ENCODE assay signal across 1 cellular context in genomic region chr1:161020573-161021167, GRCh38.
TF ChIP-seq lines count a peak whose summit lies in the region.

Gene F11R (minus strand): TSS chr1:161021152. CDS start chr1:161021073, 79 bp downstream.

TF ChIP-seq in K562, 482 proteins besides CTCF, POLR2A, EP300 and RAD21 (continued from another document and continues in another):
- TF ChIP-seq, protein P1, sequence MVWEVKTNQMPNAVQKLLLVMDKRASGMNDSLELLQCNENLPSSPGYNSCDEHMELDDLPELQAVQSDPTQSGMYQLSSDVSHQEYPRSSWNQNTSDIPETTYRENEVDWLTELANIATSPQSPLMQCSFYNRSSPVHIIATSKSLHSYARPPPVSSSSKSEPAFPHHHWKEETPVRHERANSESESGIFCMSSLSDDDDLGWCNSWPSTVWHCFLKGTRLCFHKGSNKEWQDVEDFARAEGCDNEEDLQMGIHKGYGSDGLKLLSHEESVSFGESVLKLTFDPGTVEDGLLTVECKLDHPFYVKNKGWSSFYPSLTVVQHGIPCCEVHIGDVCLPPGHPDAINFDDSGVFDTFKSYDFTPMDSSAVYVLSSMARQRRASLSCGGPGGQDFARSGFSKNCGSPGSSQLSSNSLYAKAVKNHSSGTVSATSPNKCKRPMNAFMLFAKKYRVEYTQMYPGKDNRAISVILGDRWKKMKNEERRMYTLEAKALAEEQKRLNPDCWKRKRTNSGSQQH (CRISPR knock-in tag; IDR thresholded peaks at IDR 0.05), result no peak
- TF ChIP-seq TCF3 (CRISPR knock-in tag; IDR thresholded peaks at IDR 0.05) (peak; percentile 90), RCOR1 (IDR thresholded peaks at IDR 0.05; ENCODE audit: borderline replicate concordance in 1 of 2, low read depth in 2 of 2, low read length in 2 of 2) (peak in 1 of 2 experiments; percentile 79; a peak in 3 of 4 replicates), LCOR (CRISPR knock-in tag; IDR thresholded peaks at IDR 0.05) (peak; percentile 57; the same call in 1 of the 2 replicates), MTF1 (CRISPR knock-in tag; IDR thresholded peaks at IDR 0.05; ENCODE audit: borderline replicate concordance) (no peak), CC2D1A (IDR thresholded peaks at IDR 0.05) (peak; percentile 67), ZNF79 (CRISPR knock-in tag; IDR thresholded peaks at IDR 0.05; ENCODE audit: low read depth) (no peak), ZNF217 (CRISPR knock-in tag; IDR thresholded peaks at IDR 0.05) (no peak), ZNF175 (CRISPR knock-in tag; IDR thresholded peaks at IDR 0.05; ENCODE audit: low read depth) (no peak), HEY1 (CRISPR knock-in tag; IDR thresholded peaks at IDR 0.05; ENCODE audit: borderline replicate concordance) (no peak), BRCA1 (IDR thresholded peaks at IDR 0.05) (no peak), BRCA1 (CRISPR knock-in tag; IDR thresholded peaks at IDR 0.05) (no peak), PBX2 (CRISPR knock-in tag; IDR thresholded peaks at IDR 0.05; ENCODE audit: low read depth) (no peak), PBX2 (tag; conservative IDR thresholded peaks at IDR 0.05; ENCODE audit: low read depth) (peak; percentile 34), ARID4B (CRISPR knock-in tag; IDR thresholded peaks at IDR 0.05) (peak; percentile 96), ZNF57 (CRISPR knock-in tag; IDR thresholded peaks at IDR 0.05) (no peak), L3MBTL2 (IDR thresholded peaks at IDR 0.05) (peak; percentile 41), XRCC3 (IDR thresholded peaks at IDR 0.05) (no peak), ZNF766 (CRISPR knock-in tag; conservative IDR thresholded peaks at IDR 0.05) (no peak), KDM4B (IDR thresholded peaks at IDR 0.05; ENCODE audit: borderline replicate concordance in 2 of 2, low read depth in 1 of 2) (peak in 1 of 2 experiments; percentile 71; a peak in 1 of 4 replicates), HLTF (IDR thresholded peaks at IDR 0.05) (peak; percentile 66; the same call in 1 of the 2 replicates), CHAMP1 (IDR thresholded peaks at IDR 0.05) (0 out of 2 replicates have a peak, but pooled peaks have one; percentile 14), FOXJ3 (CRISPR knock-in tag; IDR thresholded peaks at IDR 0.05) (no peak), ZBTB49 (CRISPR knock-in tag; IDR thresholded peaks at IDR 0.05; ENCODE audit: borderline replicate concordance) (0 out of 2 replicates have a peak, but pooled peaks have one; percentile 78), PCBP2 (IDR thresholded peaks at IDR 0.05; ENCODE audit: low read depth, low read length, poor library complexity, severe bottlenecking) (no peak), TRIM25 (IDR thresholded peaks at IDR 0.05; ENCODE audit: borderline replicate concordance) (peak; percentile 80; the same call in 1 of the 2 replicates)
- TF ChIP-seq, protein P2, sequence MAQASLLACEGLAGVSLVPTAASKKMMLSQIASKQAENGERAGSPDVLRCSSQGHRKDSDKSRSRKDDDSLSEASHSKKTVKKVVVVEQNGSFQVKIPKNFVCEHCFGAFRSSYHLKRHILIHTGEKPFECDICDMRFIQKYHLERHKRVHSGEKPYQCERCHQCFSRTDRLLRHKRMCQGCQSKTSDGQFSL (CRISPR knock-in tag; IDR thresholded peaks at IDR 0.05), result peak; percentile 71; the same call in 1 of the 2 replicates
- TF ChIP-seq, protein P2 (tag; IDR thresholded peaks at IDR 0.05), result no peak
- TF ChIP-seq, protein P3, sequence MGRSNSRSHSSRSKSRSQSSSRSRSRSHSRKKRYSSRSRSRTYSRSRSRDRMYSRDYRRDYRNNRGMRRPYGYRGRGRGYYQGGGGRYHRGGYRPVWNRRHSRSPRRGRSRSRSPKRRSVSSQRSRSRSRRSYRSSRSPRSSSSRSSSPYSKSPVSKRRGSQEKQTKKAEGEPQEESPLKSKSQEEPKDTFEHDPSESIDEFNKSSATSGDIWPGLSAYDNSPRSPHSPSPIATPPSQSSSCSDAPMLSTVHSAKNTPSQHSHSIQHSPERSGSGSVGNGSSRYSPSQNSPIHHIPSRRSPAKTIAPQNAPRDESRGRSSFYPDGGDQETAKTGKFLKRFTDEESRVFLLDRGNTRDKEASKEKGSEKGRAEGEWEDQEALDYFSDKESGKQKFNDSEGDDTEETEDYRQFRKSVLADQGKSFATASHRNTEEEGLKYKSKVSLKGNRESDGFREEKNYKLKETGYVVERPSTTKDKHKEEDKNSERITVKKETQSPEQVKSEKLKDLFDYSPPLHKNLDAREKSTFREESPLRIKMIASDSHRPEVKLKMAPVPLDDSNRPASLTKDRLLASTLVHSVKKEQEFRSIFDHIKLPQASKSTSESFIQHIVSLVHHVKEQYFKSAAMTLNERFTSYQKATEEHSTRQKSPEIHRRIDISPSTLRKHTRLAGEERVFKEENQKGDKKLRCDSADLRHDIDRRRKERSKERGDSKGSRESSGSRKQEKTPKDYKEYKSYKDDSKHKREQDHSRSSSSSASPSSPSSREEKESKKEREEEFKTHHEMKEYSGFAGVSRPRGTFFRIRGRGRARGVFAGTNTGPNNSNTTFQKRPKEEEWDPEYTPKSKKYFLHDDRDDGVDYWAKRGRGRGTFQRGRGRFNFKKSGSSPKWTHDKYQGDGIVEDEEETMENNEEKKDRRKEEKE (IDR thresholded peaks at IDR 0.05; ENCODE audit: borderline replicate concordance in 1 of 2, control insufficient read depth in 1 of 2, low read depth in 2 of 2, low read length in 1 of 2), result peak in 1 of 2 experiments; percentile 78; a peak in 1 of 4 replicates
- TF ChIP-seq, protein P4, sequence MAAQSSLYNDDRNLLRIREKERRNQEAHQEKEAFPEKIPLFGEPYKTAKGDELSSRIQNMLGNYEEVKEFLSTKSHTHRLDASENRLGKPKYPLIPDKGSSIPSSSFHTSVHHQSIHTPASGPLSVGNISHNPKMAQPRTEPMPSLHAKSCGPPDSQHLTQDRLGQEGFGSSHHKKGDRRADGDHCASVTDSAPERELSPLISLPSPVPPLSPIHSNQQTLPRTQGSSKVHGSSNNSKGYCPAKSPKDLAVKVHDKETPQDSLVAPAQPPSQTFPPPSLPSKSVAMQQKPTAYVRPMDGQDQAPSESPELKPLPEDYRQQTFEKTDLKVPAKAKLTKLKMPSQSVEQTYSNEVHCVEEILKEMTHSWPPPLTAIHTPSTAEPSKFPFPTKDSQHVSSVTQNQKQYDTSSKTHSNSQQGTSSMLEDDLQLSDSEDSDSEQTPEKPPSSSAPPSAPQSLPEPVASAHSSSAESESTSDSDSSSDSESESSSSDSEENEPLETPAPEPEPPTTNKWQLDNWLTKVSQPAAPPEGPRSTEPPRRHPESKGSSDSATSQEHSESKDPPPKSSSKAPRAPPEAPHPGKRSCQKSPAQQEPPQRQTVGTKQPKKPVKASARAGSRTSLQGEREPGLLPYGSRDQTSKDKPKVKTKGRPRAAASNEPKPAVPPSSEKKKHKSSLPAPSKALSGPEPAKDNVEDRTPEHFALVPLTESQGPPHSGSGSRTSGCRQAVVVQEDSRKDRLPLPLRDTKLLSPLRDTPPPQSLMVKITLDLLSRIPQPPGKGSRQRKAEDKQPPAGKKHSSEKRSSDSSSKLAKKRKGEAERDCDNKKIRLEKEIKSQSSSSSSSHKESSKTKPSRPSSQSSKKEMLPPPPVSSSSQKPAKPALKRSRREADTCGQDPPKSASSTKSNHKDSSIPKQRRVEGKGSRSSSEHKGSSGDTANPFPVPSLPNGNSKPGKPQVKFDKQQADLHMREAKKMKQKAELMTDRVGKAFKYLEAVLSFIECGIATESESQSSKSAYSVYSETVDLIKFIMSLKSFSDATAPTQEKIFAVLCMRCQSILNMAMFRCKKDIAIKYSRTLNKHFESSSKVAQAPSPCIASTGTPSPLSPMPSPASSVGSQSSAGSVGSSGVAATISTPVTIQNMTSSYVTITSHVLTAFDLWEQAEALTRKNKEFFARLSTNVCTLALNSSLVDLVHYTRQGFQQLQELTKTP (IDR thresholded peaks at IDR 0.05; ENCODE audit: low read depth in 1 of 2, partially characterized antibody in 2 of 2), result peak in 1 of 2 experiments; percentile 60
